ENCODE assay signal across 22 cellular contexts in the genomic region with DNA sequence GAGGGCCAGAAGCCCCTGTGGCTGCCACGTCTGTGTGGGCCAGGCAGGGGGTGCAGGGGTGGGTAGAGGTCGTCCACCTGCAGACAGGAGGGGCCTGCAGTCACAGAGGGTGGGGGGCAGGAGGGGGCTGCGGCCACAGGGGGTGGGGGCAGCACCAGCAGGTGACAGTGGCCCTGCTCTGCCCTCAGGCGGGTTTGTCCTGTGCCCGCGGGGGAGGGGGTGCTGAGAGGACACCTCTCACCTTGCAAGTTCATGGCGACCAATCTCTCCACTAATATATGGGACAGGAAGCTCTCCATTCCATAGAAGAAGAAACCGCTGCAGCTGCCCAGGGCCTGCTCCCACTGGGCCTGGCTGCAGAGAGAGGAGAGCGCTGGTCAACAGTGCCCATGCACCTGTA. TPM values are rescaled to one million over a fixed set of nuclear protein-coding genes. Genes with fewer than 3 reads are reported as not detected.
DNase-seq lines count a peak whose midpoint lies in the region; ATAC-seq and TF ChIP-seq lines count a peak whose summit lies in the region.
"Had no signal": no experiment of that assay in that cellular context is flagged by ENCODE, and none has a peak within 500 bp of the region (broad histone marks: within the 10 kb centered on the region; RNA-seq: fewer than 3 reads in every experiment).

No MANE protein-coding gene starts in this region.

- TF ChIP-seq POLR2A in stomach (IDR thresholded peaks at IDR 0.05) (no peak), erythroblast (IDR thresholded peaks at IDR 0.05; ENCODE audit: low read length) (no peak), gastrocnemius medialis (IDR thresholded peaks at IDR 0.05) (no peak)

- peak; percentile 42 for DNase-seq in natural killer cell treated with Interleukin-12 subunit alpha and Interleukin-12 subunit beta and Interleukin-15 and Interleukin-18, amount 100 ng/mL, for 72 hours (ENCODE audit: low spot score)
- no peak for DNase-seq in natural killer cell
- DNase-seq in endodermal cell: peak; percentile 22
- DNase-seq in stomach: peak; percentile 14
- no peak for DNase-seq in erythroblast (lab: John Stamatoyannopoulos, UW)
- no peak for DNase-seq in gastrocnemius medialis
- DNase-seq: C1 segment of cervical spinal cord; Calu3; CD4-positive, alpha-beta memory T cell; COR-L47; DMS53; DMS79 treated with DMSO at 0.1 percent for 48 hours; GF-D8; GM23248; H9 had no signal

- no peak overlapping the region for H3K27ac ChIP-seq in endodermal cell (ENCODE audit: low read depth, low read length)
- no peak overlapping the region for H3K27ac ChIP-seq in stomach
- no peak overlapping the region for H3K27ac ChIP-seq in gastrocnemius medialis
- H3K27ac ChIP-seq: GM23248 had no signal

- 85% methylated on average over 2 to 9 of the region's 9 CpGs for WGBS in endodermal cell (ENCODE audit: insufficient coverage in 1 of 2, insufficient read length in 1 of 2), 2 experiments
- WGBS in stomach, 5 donors: 57 to 79% (median 74%) methylated on average over 4 to 9 of the region's 9 CpGs

- H3K4me3 ChIP-seq in endodermal cell (ENCODE audit: low read length) (no peak overlapping the region), stomach (no peak overlapping the region), gastrocnemius medialis (no peak overlapping the region)
- H3K4me3 ChIP-seq: GM23248 had no signal

- no peaks in the 10 kb centered on the region for H3K9me3 Mint-ChIP-seq in natural killer cell treated with Interleukin-12 subunit alpha and Interleukin-12 subunit beta and Interleukin-15 and Interleukin-18, amount 100 ng/mL, for 72 hours
- H3K9me3 Mint-ChIP-seq in natural killer cell (no peaks in the 10 kb centered on the region), endodermal cell (no peaks in the 10 kb centered on the region)
- H3K9me3 Mint-ChIP-seq: H9 had no signal

- no peak overlapping the region for H3K27ac Mint-ChIP-seq in natural killer cell treated with Interleukin-12 subunit alpha and Interleukin-12 subunit beta and Interleukin-15 and Interleukin-18, amount 100 ng/mL, for 72 hours
- H3K27ac Mint-ChIP-seq in natural killer cell (no peak overlapping the region), endodermal cell (no peak overlapping the region)
- H3K27ac Mint-ChIP-seq: CD4-positive, alpha-beta memory T cell; H9 had no signal

- no peak for TF ChIP-seq EP300 in stomach (IDR thresholded peaks at IDR 0.05)

- H3K9me3 ChIP-seq in endodermal cell (ENCODE audit: control insufficient read depth, low read length) (no peaks in the 10 kb centered on the region), stomach (no peaks in the 10 kb centered on the region), gastrocnemius medialis (no peaks in the 10 kb centered on the region)

- in situ Hi-C loops in gastrocnemius medialis (cut with MboI; ENCODE audit: low sequenced_read_pairs in 4 of 4): no loop called here

- no peak overlapping the region for H3K4me3 Mint-ChIP-seq in natural killer cell treated with Interleukin-12 subunit alpha and Interleukin-12 subunit beta and Interleukin-15 and Interleukin-18, amount 100 ng/mL, for 72 hours
- no peak overlapping the region for H3K4me3 Mint-ChIP-seq in natural killer cell
- H3K4me3 Mint-ChIP-seq in endodermal cell: no peak overlapping the region
- H3K4me3 Mint-ChIP-seq: CD4-positive, alpha-beta memory T cell; H9 had no signal

- H3K36me3 ChIP-seq in endodermal cell (ENCODE audit: control insufficient read depth, insufficient read depth, low read length): no peaks in the 10 kb centered on the region
- no peaks in the 10 kb centered on the region for H3K36me3 ChIP-seq in stomach
- peaks cover 0 to 9% of the 10 kb centered on the region in 2 donors for H3K36me3 ChIP-seq in gastrocnemius medialis

- no peaks in the 10 kb centered on the region for H3K4me1 Mint-ChIP-seq in natural killer cell treated with Interleukin-12 subunit alpha and Interleukin-12 subunit beta and Interleukin-15 and Interleukin-18, amount 100 ng/mL, for 72 hours (ENCODE audit: low read depth in 2 of 2)
- H3K4me1 Mint-ChIP-seq in natural killer cell (no peaks in the 10 kb centered on the region), endodermal cell (no peaks in the 10 kb centered on the region)
- H3K4me1 Mint-ChIP-seq: CD4-positive, alpha-beta memory T cell had no signal

- no peaks in the 10 kb centered on the region for H3K36me3 Mint-ChIP-seq in natural killer cell treated with Interleukin-12 subunit alpha and Interleukin-12 subunit beta and Interleukin-15 and Interleukin-18, amount 100 ng/mL, for 72 hours
- H3K36me3 Mint-ChIP-seq in natural killer cell (no peaks in the 10 kb centered on the region), endodermal cell (ENCODE audit: low read depth) (no peaks in the 10 kb centered on the region)
- H3K36me3 Mint-ChIP-seq: CD4-positive, alpha-beta memory T cell had no signal

- no peak overlapping the region for H3K9ac ChIP-seq in endodermal cell (ENCODE audit: extremely low read depth, low read length, poor library complexity, severe bottlenecking)
- H3K9ac ChIP-seq: GM23248 had no signal

- no peak for ATAC-seq in natural killer cell treated with Interleukin-12 subunit alpha and Interleukin-12 subunit beta and Interleukin-15 and Interleukin-18, amount 100 ng/mL, for 72 hours
- ATAC-seq in natural killer cell: no peak
- no peak for ATAC-seq in HG02973 (IDR thresholded peaks at IDR 0.05; ENCODE audit: unreplicated experiment)
- no peak for ATAC-seq in gastrocnemius medialis
- ATAC-seq: HCT116 had no signal

- intact Hi-C loops in natural killer cell (cut with micrococcal nuclease) (no loop called here), stomach (cut with DNase I; ENCODE audit: low total_unique reads) (no loop called here), gastrocnemius medialis (cut with DNase I; ENCODE audit: low total_unique reads) (no loop called here)

- TF ChIP-seq CTCF in natural killer cell (IDR thresholded peaks at IDR 0.05): no peak
- TF ChIP-seq CTCF in endodermal cell (conservative IDR thresholded peaks at IDR 0.05): no peak
- no peak for TF ChIP-seq CTCF in stomach (IDR thresholded peaks at IDR 0.05)
- no peak for TF ChIP-seq CTCF in gastrocnemius medialis (IDR thresholded peaks at IDR 0.05 in 4 of 5, conservative IDR thresholded peaks at IDR 0.05 in 1 of 5)

- H3K4me1 ChIP-seq in endodermal cell (ENCODE audit: control insufficient read depth, insufficient read depth, low read length) (no peaks in the 10 kb centered on the region), stomach (no peaks in the 10 kb centered on the region), gastrocnemius medialis (no peaks in the 10 kb centered on the region)

- peaks cover 10 to 16% of the 10 kb centered on the region in 2 donors for H3K27me3 Mint-ChIP-seq in natural killer cell treated with Interleukin-12 subunit alpha and Interleukin-12 subunit beta and Interleukin-15 and Interleukin-18, amount 100 ng/mL, for 72 hours
- H3K27me3 Mint-ChIP-seq in natural killer cell (ENCODE audit: low read depth in 2 of 2) (peaks cover 10 to 12% of the 10 kb centered on the region in 2 donors), endodermal cell (ENCODE audit: insufficient read depth) (peaks cover 3% of the 10 kb centered on the region)

- H3K27me3 ChIP-seq in endodermal cell (ENCODE audit: control insufficient read depth, insufficient read depth, low read length, poor library complexity, severe bottlenecking): no peaks in the 10 kb centered on the region
- H3K27me3 ChIP-seq in stomach: peaks cover 0 to 90% (median 0%) of the 10 kb centered on the region in 3 donors
- H3K27me3 ChIP-seq in gastrocnemius medialis: no peaks in the 10 kb centered on the region

RNA-seq across cellular contexts. Expression of gene NKX6-2, which starts 26.6 kb away (rescaled TPM):
- total RNA-seq in natural killer cell treated with Interleukin-12 subunit alpha and Interleukin-12 subunit beta and Interleukin-15 and Interleukin-18, amount 100 ng/mL, for 72 hours: not detected
- total RNA-seq in natural killer cell (not detected), endodermal cell (under 1 TPM in 1 of 2 donors, not detected in 1; 0.31 TPM), stomach (10 to 100 TPM in 2 of 5 donors, 1 to 10 TPM in 1, not detected in 2; 9.0 to 75.8 (median 11.1) TPM), gastrocnemius medialis (under 1 TPM in 1 of 4 donors, not detected in 3; 0.09 TPM)
- polyA plus RNA-seq in endodermal cell (2013, experiment 1 of 2): 0.43 TPM
- polyA plus RNA-seq in endodermal cell (2013, experiment 2 of 2): 0.37 TPM
- polyA plus RNA-seq in stomach: 10 to 100 TPM in 1 of 3 donors, 1 to 10 TPM in 1, under 1 TPM in 1; 0.65 to 29.0 (median 1.3) TPM
- total RNA-seq: A172; A673; Calu3; CD4-positive, alpha-beta memory T cell; G401; GM23248; H4 had no signal
- polyA plus RNA-seq: BJ had no signal

Comparison
In these comparisons a context has a peak if more than half of its experiments do, and no peak if none do; other contexts are left out.
1. DNase-seq: peak in natural killer cell treated with Interleukin-12 subunit alpha and Interleukin-12 subunit beta and Interleukin-15 and Interleukin-18, amount 100 ng/mL, for 72 hours (single experiment), endodermal cell (single experiment) and stomach (single experiment); none in natural killer cell (single experiment), erythroblast (0 of 2) and gastrocnemius medialis (0 of 2).